In the genomic region with DNA sequence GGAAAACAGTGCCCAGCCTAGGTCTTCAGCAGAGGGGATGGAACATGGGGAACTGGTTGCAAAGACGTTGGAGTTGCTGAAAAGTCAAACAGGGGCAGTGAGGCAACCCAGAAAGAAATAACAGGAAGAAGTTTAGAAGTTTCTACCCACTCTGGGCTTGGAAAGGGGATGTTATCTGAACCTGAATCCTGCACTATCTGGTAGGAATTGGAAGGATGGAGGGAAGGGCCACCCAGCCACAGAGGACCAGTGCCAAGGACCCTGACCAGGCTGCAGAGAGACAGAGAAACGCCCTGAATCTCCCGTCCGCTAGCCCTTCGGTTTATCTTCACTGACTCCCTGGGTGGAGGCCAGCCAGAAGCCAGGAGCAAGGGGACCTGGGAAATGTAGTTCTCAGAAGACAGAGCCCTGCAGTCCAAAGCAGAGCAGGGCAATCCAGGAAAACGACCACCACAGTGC, we compare ENCODE assay signal across 12 cellular contexts.
DNase-seq lines count a peak whose midpoint lies in the region; ATAC-seq, FAIRE-seq and TF ChIP-seq lines count a peak whose summit lies in the region.
"Had no signal": no experiment of that assay in that cellular context is flagged by ENCODE, and none has a peak within 500 bp of the region (broad histone marks: within the 10 kb centered on the region; RNA-seq: fewer than 3 reads in every experiment).

No MANE protein-coding gene starts in this region.

- H3K4me1 ChIP-seq in psoas muscle, result peaks cover 51% of the 10 kb centered on the region
- H3K4me1 ChIP-seq: SJSA1 had no signal

- DNase-seq in H7 (peak; percentile 66), SIG-M5 (lab: John Stamatoyannopoulos, UW) (peak; percentile 25), Right ventricle myocardium superior (peak; percentile 74), psoas muscle (peak; percentile 54 to 76), frontal cortex (ENCODE audit: low spot score in 2 of 2) (no peak), putamen (ENCODE audit: low spot score) (no peak), RKO (ENCODE audit: low spot score) (no peak)
- DNase-seq: activated gamma-delta T cell; posterior cingulate gyrus; stimulated activated naive CD4-positive, alpha-beta T cell treated with Interleukin-2 at 50 U/mL for 16 hours had no signal

- no peaks in the 10 kb centered on the region for H3K36me3 ChIP-seq in H7 (replicated peaks; ENCODE audit: control insufficient read depth, insufficient read depth, low read length)
- no peaks in the 10 kb centered on the region for H3K36me3 ChIP-seq in psoas muscle (ENCODE audit: insufficient read depth in 1 of 2, low read depth in 1 of 2)
- H3K36me3 ChIP-seq: SJSA1 had no signal

- no peak overlapping the region for H3K4me3 ChIP-seq in H7 (ENCODE audit: insufficient read depth, low read depth, low read length)
- H3K4me3 ChIP-seq in psoas muscle, result peak overlapping the region; percentile 7
- H3K4me3 ChIP-seq: SJSA1 had no signal

- H3K27ac ChIP-seq in psoas muscle, result peak overlapping the region; percentile 92
- H3K27ac ChIP-seq: SJSA1 had no signal

- no peaks in the 10 kb centered on the region for H3K27me3 ChIP-seq in H7 (ENCODE audit: control insufficient read depth, insufficient read depth, low read length)
- no peaks in the 10 kb centered on the region for H3K27me3 ChIP-seq in psoas muscle (ENCODE audit: insufficient read depth in 3 of 3, low read length in 2 of 3)
- H3K27me3 ChIP-seq: SJSA1 had no signal

- no peaks in the 10 kb centered on the region for H3K9me3 ChIP-seq in psoas muscle
- H3K9me3 ChIP-seq: SJSA1 had no signal

- no peak for FAIRE-seq in frontal cortex (lab: Jason Lieb, UNC)

- ATAC-seq in Right ventricle myocardium superior (ENCODE audit: poor library complexity), result peak; percentile 53
- ATAC-seq in psoas muscle, result no peak
- ATAC-seq in HG02571 (IDR thresholded peaks at IDR 0.05; ENCODE audit: unreplicated experiment), result no peak

- 11 to 23% (median 16%) methylated on average over 6 of the region's 6 CpGs for WGBS in psoas muscle, 3 donors

- TF ChIP-seq CTCF in psoas muscle (IDR thresholded peaks at IDR 0.05), result no peak

- intact Hi-C loops in Right ventricle myocardium superior (cut with DNase I), result no loop called here
- intact Hi-C loops in psoas muscle (cut with DNase I), result loop anchor here (5.0 kb wide), 3 partner anchors 37 to 138 kb away; no protein-coding TSS in a partner anchor

Comparison
In these comparisons a context has a peak if more than half of its experiments do, and no peak if none do; other contexts are left out.
1. DNase-seq: peak in H7 (single experiment), SIG-M5 (single experiment), Right ventricle myocardium superior (single experiment) and psoas muscle (2 of 2); none in frontal cortex (0 of 2), putamen (single experiment) and RKO (single experiment).